15 cellular contexts compared by ENCODE assay signal in the genomic region with DNA sequence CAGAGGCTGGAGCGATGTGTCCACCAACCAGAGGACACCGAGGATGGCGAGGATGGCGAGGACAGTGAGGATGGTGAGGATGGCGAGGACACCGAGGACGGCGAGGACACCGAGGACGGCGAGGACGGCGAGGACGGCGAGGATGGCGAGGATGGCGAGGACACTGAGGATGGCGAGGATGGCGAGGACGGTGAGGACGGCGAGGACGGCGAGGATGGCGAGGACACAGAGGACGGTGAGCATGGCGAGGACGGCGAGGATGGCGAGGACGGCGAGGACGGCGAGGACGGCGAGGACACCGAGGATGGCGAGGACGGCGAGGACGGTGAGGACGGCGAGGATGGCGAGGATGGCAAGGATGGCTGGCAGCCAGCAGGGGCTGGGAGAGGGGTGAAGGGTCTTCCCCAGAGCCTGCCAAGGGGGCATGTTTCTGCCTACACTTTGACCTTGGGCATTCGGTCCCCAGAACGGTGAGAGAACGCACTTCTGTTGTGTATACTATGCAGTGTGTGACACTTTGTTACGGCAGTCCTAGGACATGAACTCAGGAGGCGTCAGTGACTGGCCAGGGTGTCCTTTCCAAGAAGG. TPM values are rescaled to one million over a fixed set of nuclear protein-coding genes. Genes with fewer than 3 reads are reported as not detected.
DNase-seq lines count a peak whose midpoint lies in the region; ATAC-seq, FAIRE-seq and TF ChIP-seq lines count a peak whose summit lies in the region.
"Had no signal": no experiment of that assay in that cellular context is flagged by ENCODE, and none has a peak within 500 bp of the region (broad histone marks: within the 10 kb centered on the region; RNA-seq: fewer than 3 reads in every experiment).

No MANE protein-coding gene starts in this region.

- H3K14ac ChIP-seq in H1 (ENCODE audit: insufficient read length) (no peak overlapping the region), neuronal stem cell (ENCODE audit: low read length) (peak overlapping the region; percentile 98)

- 0 out of 2 replicates have a peak overlapping the region, but pooled peaks have one; percentile 39 for H2AK5ac ChIP-seq in H1 (ENCODE audit: low read depth, low read length)
- peak overlapping the region; percentile 88 for H2AK5ac ChIP-seq in neuronal stem cell (ENCODE audit: low read depth, low read length)

- no peak overlapping the region for H3K27ac ChIP-seq in BLaER1
- no peak overlapping the region for H3K27ac ChIP-seq in H1 (ENCODE audit: low read depth, low read length)
- no peak overlapping the region for H3K27ac ChIP-seq in HepG2 (ENCODE audit: extremely low read length, insufficient read depth, low read length)
- no peak overlapping the region for H3K27ac ChIP-seq in neuronal stem cell (replicated peaks; ENCODE audit: low read length)
- no peak overlapping the region for H3K27ac ChIP-seq in right atrium auricular region
- H3K27ac ChIP-seq in caudate nucleus (ENCODE audit: low read depth, low read length): no peak overlapping the region
- H3K27ac ChIP-seq: 22Rv1, GM23248 had no signal

- in situ Hi-C loops in HepG2 (cut with HindIII; ENCODE audit: extremely low pct_ligation_motif_present, low pct_unique_long_range_greater_than_20kb): no loop called here

- CTCF ChIA-PET in H1 (lab: Charles Lee; ENCODE audit: partially characterized antibody): interaction anchor here (0.6 to 1.5 kb wide), 2 partner anchors 22 to 49 kb away, joined by 3 to 4 read pairs; no protein-coding TSS in a partner anchor
- CTCF ChIA-PET in HepG2 (lab: Yijun Ruan, JAX; ENCODE audit: low intra/inter-chr PET ratio, low total read pairs): no interaction called here

- H3K9ac ChIP-seq in BLaER1: no peak overlapping the region
- H3K9ac ChIP-seq in H1 (replicated peaks in 1 of 4; ENCODE audit: extremely low read depth in 1 of 4, low read depth in 3 of 4, low read length in 3 of 4): no peak overlapping the region
- no peak overlapping the region for H3K9ac ChIP-seq in HepG2 (ENCODE audit: insufficient read depth, low read depth, low read length)
- H3K9ac ChIP-seq in neuronal stem cell (ENCODE audit: low read depth, low read length, poor library complexity): peak overlapping the region; percentile 78
- H3K9ac ChIP-seq: GM23248 had no signal

- H3K18ac ChIP-seq in H1 (ENCODE audit: extremely low read depth, low read length): no peak overlapping the region
- H3K18ac ChIP-seq in neuronal stem cell (ENCODE audit: low read length): peak overlapping the region; percentile 82

- H3K23me2 ChIP-seq in H1 (ENCODE audit: low read depth, low read length): no peaks in the 10 kb centered on the region

- peak overlapping the region; percentile 60; the same call in 1 of the 2 replicates for H2BK12ac ChIP-seq in H1 (ENCODE audit: low read depth, low read length)
- H2BK12ac ChIP-seq in neuronal stem cell (ENCODE audit: low read length): peak overlapping the region; percentile 100

- 84 to 97% methylated on average over 6 to 23 of the region's 49 CpGs for WGBS in H1 (ENCODE audit: extremely low coverage in 1 of 2, insufficient coverage in 1 of 2, insufficient read length in 1 of 2, insufficient replicate concordance in 2 of 2, low coverage in 1 of 2, low lambda C conversion rate in 2 of 2, missing lambda C conversion rate in 1 of 2), 2 experiments
- WGBS in HepG2 (ENCODE audit: low lambda C conversion rate): 84% methylated on average over 49 of the region's 49 CpGs
- WGBS in neuronal stem cell (ENCODE audit: extremely low coverage in 2 of 2, insufficient read length in 2 of 2, insufficient replicate concordance in 1 of 2), 2 donors: no CpG with 5 or more reads among the region's 49 CpGs

- ATAC-seq in HepG2: no peak
- no peak for ATAC-seq in Right ventricle myocardium inferior

- peaks cover 37% of the 10 kb centered on the region for H3K4me1 ChIP-seq in BLaER1
- H3K4me1 ChIP-seq in H1 (replicated peaks in 1 of 4; ENCODE audit: control insufficient read depth in 3 of 4, insufficient read depth in 4 of 4, low read length in 3 of 4): peaks cover 0 to 3% (median 0%) of the 10 kb centered on the region in 4 experiments; a peak in 1 of 7 replicates
- H3K4me1 ChIP-seq in HepG2 (ENCODE audit: insufficient read depth, low read length): peaks cover 7% of the 10 kb centered on the region
- H3K4me1 ChIP-seq in neuronal stem cell (ENCODE audit: control insufficient read depth in 2 of 2, insufficient read depth in 1 of 2, low read depth in 1 of 2, low read length in 2 of 2): peaks cover 0 to 2% of the 10 kb centered on the region in 2 donors
- no peaks in the 10 kb centered on the region for H3K4me1 ChIP-seq in right atrium auricular region
- H3K4me1 ChIP-seq: Caco-2 had no signal

- H3K79me1 ChIP-seq in H1 (ENCODE audit: low read depth, low read length): no peaks in the 10 kb centered on the region
- H3K79me1 ChIP-seq in neuronal stem cell (ENCODE audit: low read depth, low read length): peaks cover 4% of the 10 kb centered on the region

- H3K36me3 ChIP-seq in BLaER1 (no peaks in the 10 kb centered on the region), H1 (ENCODE audit: control insufficient read depth in 2 of 4, insufficient read depth in 4 of 4, low read length in 3 of 4) (no peaks in the 10 kb centered on the region), HepG2 (replicated peaks in 1 of 2; ENCODE audit: control insufficient read depth in 1 of 2, insufficient read depth in 2 of 2, low read length in 2 of 2) (no peaks in the 10 kb centered on the region), neuronal stem cell (replicated peaks in 1 of 2; ENCODE audit: control insufficient read depth in 2 of 2, insufficient read depth in 2 of 2, low read length in 2 of 2) (no peaks in the 10 kb centered on the region), right atrium auricular region (no peaks in the 10 kb centered on the region)

- POLR2A ChIA-PET in H1 (lab: Charles Lee; ENCODE audit: partially characterized antibody): no interaction called here
- POLR2A ChIA-PET in HepG2 (lab: Yijun Ruan, JAX): no interaction called here

- TF ChIP-seq RAD21 in H1 (IDR thresholded peaks at IDR 0.05 in 1 of 2, conservative IDR thresholded peaks at IDR 0.05 in 1 of 2; ENCODE audit: low read depth in 2 of 2, low read length in 2 of 2): no peak
- no peak for TF ChIP-seq RAD21 in HepG2 (CRISPR knock-in tag; IDR thresholded peaks at IDR 0.05)

- no peak overlapping the region for H2AFZ ChIP-seq in H1 (ENCODE audit: low read length)
- H2AFZ ChIP-seq in HepG2 (ENCODE audit: low read length): no peak overlapping the region
- no peak overlapping the region for H2AFZ ChIP-seq in neuronal stem cell (ENCODE audit: low read length)
- H2AFZ ChIP-seq: GM23248 had no signal

- BruUV-seq in HepG2 (replicated peaks; lab: Mats Ljungman, UMichigan): no TSS peak

- FAIRE-seq in H1 (lab: Jason Lieb, UNC): no peak
- no peak for FAIRE-seq in HepG2 (lab: Jason Lieb, UNC)

- H3K9me3 ChIP-seq in BLaER1 (no peaks in the 10 kb centered on the region), H1 (ENCODE audit: insufficient read depth in 2 of 2, low read depth in 1 of 2, low read length in 1 of 2) (no peaks in the 10 kb centered on the region), HepG2 (ENCODE audit: low read length) (no peaks in the 10 kb centered on the region), neuronal stem cell (replicated peaks in 1 of 2; ENCODE audit: control insufficient read depth in 2 of 2, insufficient read depth in 1 of 2, low read depth in 1 of 2, low read length in 2 of 2) (no peaks in the 10 kb centered on the region), right atrium auricular region (no peaks in the 10 kb centered on the region)
- H3K9me3 ChIP-seq: Caco-2 had no signal

- H3K4ac ChIP-seq in H1 (replicated peaks; ENCODE audit: insufficient read length, low read depth, low read length) (no peak overlapping the region), neuronal stem cell (ENCODE audit: low read length) (peak overlapping the region; percentile 93)

- no peak overlapping the region for H3K56ac ChIP-seq in H1 (replicated peaks; ENCODE audit: insufficient read length, low read depth, low read length)

- no peak for DNase-seq in H1 (ENCODE audit: low read depth in 1 of 2, low spot score in 2 of 2)
- DNase-seq in HepG2 (ENCODE audit: low spot score): no peak
- DNase-seq in neuronal stem cell (ENCODE audit: low spot score): no peak
- no peak for DNase-seq in right atrium auricular region (ENCODE audit: low spot score)
- no peak for DNase-seq in caudate nucleus (lab: John Stamatoyannopoulos, UW)
- no peak for DNase-seq in Right ventricle myocardium inferior (ENCODE audit: missing footprints)
- no peak for DNase-seq in stimulated activated CD4-positive, alpha-beta T cell treated with anti-CD3 and anti-CD28 coated beads, Interleukin-1b, Interleukin-23, amount 100 ng/mL, for 48 hours
- DNase-seq: Caco-2; CD8-positive, alpha-beta memory T cell; DMS53; GF-D8; GM23248; H7 had no signal

- H2BK20ac ChIP-seq in H1 (ENCODE audit: low read length): no peak overlapping the region

- H2BK120ac ChIP-seq in H1 (replicated peaks; ENCODE audit: low read depth, low read length) (no peak overlapping the region), neuronal stem cell (ENCODE audit: low read depth, low read length) (no peak overlapping the region)

- H4K20me1 ChIP-seq in BLaER1 (no peaks in the 10 kb centered on the region), H1 (replicated peaks in 1 of 2; ENCODE audit: control insufficient read depth in 1 of 2, insufficient read depth in 2 of 2, low read length in 2 of 2) (no peaks in the 10 kb centered on the region), HepG2 (ENCODE audit: insufficient read depth, low read length) (no peaks in the 10 kb centered on the region)

- H3K4me2 ChIP-seq in BLaER1 (peak overlapping the region; percentile 14; the same call in 1 of the 2 replicates), H1 (ENCODE audit: insufficient read depth in 1 of 2, low read depth in 2 of 2, low read length in 2 of 2) (no peak overlapping the region), HepG2 (ENCODE audit: low read depth, low read length) (no peak overlapping the region), neuronal stem cell (ENCODE audit: insufficient read depth, low read length, poor library complexity, severe bottlenecking) (no peak overlapping the region)

- H3K27me3 ChIP-seq in BLaER1 (no peaks in the 10 kb centered on the region), H1 (replicated peaks in 1 of 4; ENCODE audit: control insufficient read depth in 3 of 4, extremely low read depth in 1 of 4, insufficient read depth in 3 of 4, low read length in 3 of 4) (peaks cover 0 to 3% (median 0%) of the 10 kb centered on the region in 4 experiments; a peak in 1 of 7 replicates), HepG2 (ENCODE audit: control insufficient read depth in 1 of 2, insufficient read depth in 2 of 2, low read length in 2 of 2) (peaks cover 3 to 22% of the 10 kb centered on the region in 2 experiments; a peak in 3 of 5 replicates), neuronal stem cell (ENCODE audit: control insufficient read depth in 3 of 3, insufficient read depth in 3 of 3, low read depth in 1 of 3, low read length in 3 of 3) (peaks cover 0 to 14% (median 0%) of the 10 kb centered on the region in 3 experiments), right atrium auricular region (no peaks in the 10 kb centered on the region)

- H3K4me3 ChIP-seq in BLaER1: no peak overlapping the region
- H3K4me3 ChIP-seq in H1 (ENCODE audit: extremely low read depth in 1 of 4, insufficient read depth in 2 of 4, low read depth in 3 of 4, low read length in 4 of 4): no peak overlapping the region
- H3K4me3 ChIP-seq in HepG2 (replicated peaks in 1 of 3; ENCODE audit: insufficient read depth in 1 of 3, low read depth in 2 of 3, low read length in 3 of 3): no peak overlapping the region
- no peak overlapping the region for H3K4me3 ChIP-seq in neuronal stem cell (ENCODE audit: low read length in 2 of 2)
- no peak overlapping the region for H3K4me3 ChIP-seq in right atrium auricular region
- H3K4me3 ChIP-seq: GM23248 had no signal

- TF ChIP-seq EP300 in H1 (IDR thresholded peaks at IDR 0.05; ENCODE audit: borderline replicate concordance in 1 of 2, low read depth in 2 of 2, low read length in 2 of 2): no peak
- TF ChIP-seq EP300 in HepG2 (IDR thresholded peaks at IDR 0.05; ENCODE audit: low read depth in 2 of 2, low read length in 2 of 2): no peak
- TF ChIP-seq EP300 in HepG2 (CRISPR knock-in tag; IDR thresholded peaks at IDR 0.05; ENCODE audit: borderline replicate concordance): no peak

- H4K91ac ChIP-seq in H1 (replicated peaks; ENCODE audit: insufficient read length, low read length) (peak overlapping the region; percentile 54), neuronal stem cell (ENCODE audit: low read depth, low read length, poor library complexity) (peak overlapping the region; percentile 85)

- H2BK5ac ChIP-seq in H1 (ENCODE audit: low read depth, low read length) (no peak overlapping the region), neuronal stem cell (ENCODE audit: low read length) (peak overlapping the region; percentile 24)

- intact Hi-C loops in HepG2 (cut with micrococcal nuclease; ENCODE audit: unreplicated experiment) (no loop called here), Right ventricle myocardium inferior (cut with DNase I) (no loop called here)

- H2BK15ac ChIP-seq in H1 (ENCODE audit: low read length): no peak overlapping the region
- peak overlapping the region; percentile 97 for H2BK15ac ChIP-seq in neuronal stem cell (ENCODE audit: low read length)

- H4K5ac ChIP-seq in H1 (ENCODE audit: insufficient read length, low read depth, low read length): no peak overlapping the region

- TF ChIP-seq POLR2A in H1 (IDR thresholded peaks at IDR 0.05; ENCODE audit: control extremely low read depth in 1 of 2, low read depth in 2 of 2, low read length in 2 of 2) (no peak), HepG2 (IDR thresholded peaks at IDR 0.05; ENCODE audit: insufficient read depth in 1 of 2, low read depth in 2 of 2, low read length in 2 of 2) (no peak)

- TF ChIP-seq CTCF in H1 (IDR thresholded peaks at IDR 0.05; ENCODE audit: control extremely low read depth in 1 of 3, insufficient read depth in 1 of 3, low read depth in 1 of 3, low read length in 3 of 3): no peak
- no peak for TF ChIP-seq CTCF in HepG2 (CRISPR knock-in tag; IDR thresholded peaks at IDR 0.05)
- TF ChIP-seq CTCF in right atrium auricular region (IDR thresholded peaks at IDR 0.05): no peak

- no peak overlapping the region for H3K23ac ChIP-seq in H1 (ENCODE audit: insufficient read length)
- peak overlapping the region; percentile 100 for H3K23ac ChIP-seq in neuronal stem cell (ENCODE audit: low read depth, low read length, poor library complexity)

- H4K8ac ChIP-seq in H1 (ENCODE audit: extremely low read depth, insufficient read depth, low read length) (no peak overlapping the region), neuronal stem cell (ENCODE audit: low read depth, low read length) (peak overlapping the region; percentile 86)

- no peaks in the 10 kb centered on the region for H3K79me2 ChIP-seq in H1 (ENCODE audit: control insufficient read depth in 1 of 2, insufficient read depth in 2 of 2, low read length in 2 of 2)
- no peaks in the 10 kb centered on the region for H3K79me2 ChIP-seq in HepG2 (ENCODE audit: insufficient read depth, low read length)

RNA-seq across cellular contexts. Expression of gene ATP11A, which starts 44.4 kb away (rescaled TPM):
- 72.9 and 78.5 TPM in 2 replicates for total RNA-seq in H1 (2021; fragmentation: NEBNext Ultra II Directional; extraction: Animal tissue kit (Norgen Biotek cat#: 25700))
- polyA plus RNA-seq in H1 (2011; rRNA removed): 28.8 and 30.7 TPM in 2 replicates
- 14.9 TPM for polyA plus RNA-seq in H1 (2011; cell fraction: cytosol; rRNA removed)
- 83.2 TPM for polyA plus RNA-seq in H1 (2011; cell fraction: nucleus; rRNA removed)
- 31.1 to 42.5 TPM (median 35.7 TPM) in 4 replicates for polyA plus RNA-seq in H1 (2012, experiment 1 of 2)
- 4.6 TPM for polyA plus RNA-seq in H1 (2012, experiment 2 of 2)
- polyA plus RNA-seq in H1 (2013, experiment 1 of 2): 30.6 TPM
- 28.1 TPM for polyA plus RNA-seq in H1 (2013, experiment 2 of 2)
- polyA minus RNA-seq in H1 (2011; rRNA and poly(A)+ RNA removed): 35.6 and 46.4 TPM in 2 replicates
- 49.0 TPM for polyA minus RNA-seq in H1 (2011; cell fraction: cytosol; rRNA and poly(A)+ RNA removed)
- polyA minus RNA-seq in H1 (2011; cell fraction: nucleus; rRNA and poly(A)+ RNA removed): 68.1 TPM
- total RNA-seq in HepG2 (2016; rRNA removed; fragmentation: Illumina TruSeq; extraction: Trizol): 18.4 and 18.9 TPM in 2 replicates
- 5.5 and 6.6 TPM in 2 replicates for total RNA-seq in HepG2 (2016; cell fraction: cytosol; rRNA removed; fragmentation: Illumina TruSeq; extraction: Trizol; ENCODE audit: low read depth)
- total RNA-seq in HepG2 (2016; cell fraction: insoluble cytoplasmic fraction; rRNA removed; fragmentation: Illumina TruSeq; extraction: Trizol): 13.9 and 19.4 TPM in 2 replicates
- 12.7 and 14.7 TPM in 2 replicates for total RNA-seq in HepG2 (2016; cell fraction: membrane; rRNA removed; fragmentation: Illumina TruSeq; extraction: Trizol)
- 44.6 and 51.9 TPM in 2 replicates for total RNA-seq in HepG2 (2016; cell fraction: nucleus; rRNA removed; fragmentation: Illumina TruSeq; extraction: Trizol)
- polyA plus RNA-seq in HepG2 (2011; rRNA removed): 20.1 and 24.0 TPM in 2 replicates
- polyA plus RNA-seq in HepG2 (2011; cell fraction: cytosol; rRNA removed): 13.1 and 13.2 TPM in 2 replicates
- polyA plus RNA-seq in HepG2 (2011; cell fraction: nucleus; rRNA removed): 168 and 195 TPM in 2 replicates
- polyA plus RNA-seq in HepG2 (2012): 36.8 and 55.4 TPM in 2 replicates
- 1.3 and 1.5 TPM in 2 replicates for polyA plus RNA-seq in HepG2 (2016; cell fraction: cytosol; fragmentation: Illumina TruSeq; extraction: Trizol; ENCODE audit: low read depth)
- 12.9 TPM in 2 replicates for polyA plus RNA-seq in HepG2 (2016; cell fraction: insoluble cytoplasmic fraction; fragmentation: Illumina TruSeq; extraction: Trizol; ENCODE audit: low read depth)
- polyA plus RNA-seq in HepG2 (2016; cell fraction: membrane; fragmentation: Illumina TruSeq; extraction: Trizol; ENCODE audit: low read depth): 3.0 and 3.7 TPM in 2 replicates
- polyA plus RNA-seq in HepG2 (2016; cell fraction: nucleus; fragmentation: Illumina TruSeq; extraction: Trizol; ENCODE audit: insufficient read depth, low read depth): 72.0 and 87.4 TPM in 2 replicates
- polyA minus RNA-seq in HepG2 (2011; rRNA and poly(A)+ RNA removed; ENCODE audit: low replicate concordance): 14.4 and 71.9 TPM in 2 replicates
- polyA minus RNA-seq in HepG2 (2011; cell fraction: cytosol; rRNA and poly(A)+ RNA removed): 42.1 and 46.7 TPM in 2 replicates
- 107 and 137 TPM in 2 replicates for polyA minus RNA-seq in HepG2 (2011; cell fraction: nucleus; rRNA and poly(A)+ RNA removed)
- 22.9 TPM for polyA plus RNA-seq in neuronal stem cell (2013, experiment 1 of 2)
- 23.4 TPM for polyA plus RNA-seq in neuronal stem cell (2013, experiment 2 of 2)
- 10 to 100 TPM; 31.8 to 48.6 TPM for total RNA-seq in right atrium auricular region
- 89.9 TPM for total RNA-seq in Right ventricle myocardium inferior

RNA-seq across cellular contexts. Expression of gene TUBGCP3, which starts 57.5 kb away (rescaled TPM):
- total RNA-seq in H1 (2021; fragmentation: NEBNext Ultra II Directional; extraction: Animal tissue kit (Norgen Biotek cat#: 25700)): 31.7 and 35.8 TPM in 2 replicates
- polyA plus RNA-seq in H1 (2011; rRNA removed) (27.0 and 38.0 TPM in 2 replicates), HepG2 (2011; rRNA removed) (12.6 and 13.3 TPM in 2 replicates)
- polyA plus RNA-seq in H1 (2011; cell fraction: cytosol; rRNA removed): 33.1 TPM
- polyA plus RNA-seq in H1 (2011; cell fraction: nucleus; rRNA removed): 51.5 TPM
- 19.6 to 23.2 TPM (median 21.4 TPM) in 4 replicates for polyA plus RNA-seq in H1 (2012, experiment 1 of 2)
- 3.8 TPM for polyA plus RNA-seq in H1 (2012, experiment 2 of 2)
- 14.6 TPM for polyA plus RNA-seq in H1 (2013, experiment 1 of 2)
- polyA plus RNA-seq in H1 (2013, experiment 2 of 2): 16.1 TPM
- 46.5 and 47.2 TPM in 2 replicates for polyA minus RNA-seq in H1 (2011; rRNA and poly(A)+ RNA removed)
- 17.2 TPM for polyA minus RNA-seq in H1 (2011; cell fraction: cytosol; rRNA and poly(A)+ RNA removed)
- polyA minus RNA-seq in H1 (2011; cell fraction: nucleus; rRNA and poly(A)+ RNA removed): 79.7 TPM
- total RNA-seq in HepG2 (2016; rRNA removed; fragmentation: Illumina TruSeq; extraction: Trizol) (15.5 and 18.4 TPM in 2 replicates), right atrium auricular region (10 to 100 TPM in 1 of 2 donors, 1 to 10 TPM in 1; 9.8 to 14.7 TPM), Right ventricle myocardium inferior (16.4 TPM)
- total RNA-seq in HepG2 (2016; cell fraction: cytosol; rRNA removed; fragmentation: Illumina TruSeq; extraction: Trizol; ENCODE audit: low read depth): 26.3 and 26.8 TPM in 2 replicates
- total RNA-seq in HepG2 (2016; cell fraction: insoluble cytoplasmic fraction; rRNA removed; fragmentation: Illumina TruSeq; extraction: Trizol): 16.3 and 16.7 TPM in 2 replicates
- 20.4 and 21.8 TPM in 2 replicates for total RNA-seq in HepG2 (2016; cell fraction: membrane; rRNA removed; fragmentation: Illumina TruSeq; extraction: Trizol)
- 29.7 and 32.9 TPM in 2 replicates for total RNA-seq in HepG2 (2016; cell fraction: nucleus; rRNA removed; fragmentation: Illumina TruSeq; extraction: Trizol)
- 13.0 and 16.2 TPM in 2 replicates for polyA plus RNA-seq in HepG2 (2011; cell fraction: cytosol; rRNA removed)
- 37.9 and 38.9 TPM in 2 replicates for polyA plus RNA-seq in HepG2 (2011; cell fraction: nucleus; rRNA removed)
- polyA plus RNA-seq in HepG2 (2012): 12.7 and 13.6 TPM in 2 replicates
- polyA plus RNA-seq in HepG2 (2016; cell fraction: cytosol; fragmentation: Illumina TruSeq; extraction: Trizol; ENCODE audit: low read depth): 1.8 and 2.2 TPM in 2 replicates
- 17.9 and 19.3 TPM in 2 replicates for polyA plus RNA-seq in HepG2 (2016; cell fraction: insoluble cytoplasmic fraction; fragmentation: Illumina TruSeq; extraction: Trizol; ENCODE audit: low read depth)
- 5.5 TPM in 2 replicates for polyA plus RNA-seq in HepG2 (2016; cell fraction: membrane; fragmentation: Illumina TruSeq; extraction: Trizol; ENCODE audit: low read depth)
- polyA plus RNA-seq in HepG2 (2016; cell fraction: nucleus; fragmentation: Illumina TruSeq; extraction: Trizol; ENCODE audit: insufficient read depth, low read depth): 27.6 and 28.8 TPM in 2 replicates
- 31.5 and 65.3 TPM in 2 replicates for polyA minus RNA-seq in HepG2 (2011; rRNA and poly(A)+ RNA removed; ENCODE audit: low replicate concordance)
- polyA minus RNA-seq in HepG2 (2011; cell fraction: cytosol; rRNA and poly(A)+ RNA removed): 9.6 and 11.7 TPM in 2 replicates
- polyA minus RNA-seq in HepG2 (2011; cell fraction: nucleus; rRNA and poly(A)+ RNA removed): 67.3 and 70.4 TPM in 2 replicates
- 25.6 TPM for polyA plus RNA-seq in neuronal stem cell (2013, experiment 1 of 2)
- polyA plus RNA-seq in neuronal stem cell (2013, experiment 2 of 2): 26.2 TPM
